Comparison of ENCODE assay signal across 33 cellular contexts in the genomic region with DNA sequence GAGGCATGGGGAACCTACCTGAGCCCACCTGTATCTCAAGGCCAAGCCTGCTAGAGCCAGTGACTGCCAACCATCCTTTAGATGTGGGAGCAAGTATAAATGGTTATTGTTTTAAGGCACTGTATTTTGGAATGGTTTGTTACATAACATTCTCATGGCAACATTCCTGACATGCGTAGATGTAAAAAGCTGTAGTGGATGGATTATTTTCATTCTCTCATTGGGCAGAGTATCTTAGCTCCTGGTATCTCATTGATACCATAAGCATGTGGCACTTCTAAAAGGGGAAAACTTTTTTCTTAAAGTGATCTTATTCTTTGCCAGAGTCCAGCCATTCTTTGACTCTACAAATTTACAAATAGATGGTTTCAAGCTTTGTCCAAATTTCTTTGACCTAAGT.
"Had no signal": no experiment of that assay in that cellular context is flagged by ENCODE, and none has a peak within 500 bp of the region (broad histone marks: within the 10 kb centered on the region; RNA-seq: fewer than 3 reads in every experiment).

No MANE protein-coding gene starts in this region.

- DNase-seq: Karpas-422, Kasumi-1, MG63, MM.1S, MV-4-11, NCI-H1048, NCI-H1092, NCI-H1092 treated with DMSO at 0.1 percent for 48 hours, NCI-H1105, NCI-H1105 treated with DMSO at 0.1 percent for 48 hours, NCI-H1417, NCI-H1417 treated with DMSO at 0.1 percent for 48 hours, NCI-H1436, NCI-H1436 treated with DMSO at 0.1 percent for 48 hours, NCI-H146, NCI-H1694, NCI-H1694 treated with DMSO at 0.1 percent for 48 hours, NCI-H187, NCI-H187 treated with DMSO at 0.1 percent for 48 hours, NCI-H1930, NCI-H2029, NCI-H2029 treated with DMSO at 0.1 percent for 48 hours, NCI-H2081, NCI-H2081 treated with DMSO at 0.1 percent for 48 hours, NCI-H2107, NCI-H2171, NCI-H2171 treated with DMSO at 0.1 percent for 48 hours, NCI-H2227 treated with DMSO at 0.1 percent for 48 hours, NCI-H226, NCI-H345, NCI-H446, NCI-H446 treated with DMSO at 0.1 percent for 48 hours, NCI-H510A had no signal
